18 cellular contexts compared by ENCODE assay signal in genomic region chr1:183033205-183033604, GRCh38. TPM values are rescaled to one million over a fixed set of nuclear protein-coding genes. Genes with fewer than 3 reads are reported as not detected.
DNase-seq lines count a peak whose midpoint lies in the region; ATAC-seq, FAIRE-seq and TF ChIP-seq lines count a peak whose summit lies in the region.
"Had no signal": no experiment of that assay in that cellular context is flagged by ENCODE, and none has a peak within 500 bp of the region (broad histone marks: within the 10 kb centered on the region; RNA-seq: fewer than 3 reads in every experiment).

No MANE protein-coding gene starts in this region.

- no peak overlapping the region for H3K9ac ChIP-seq in keratinocyte (ENCODE audit: control insufficient read depth, extremely low read depth, insufficient read depth, low read length)

- H4K20me1 ChIP-seq in keratinocyte (ENCODE audit: control insufficient read depth, extremely low read depth, insufficient read depth, low read length) = peaks cover 10% of the 10 kb centered on the region

- no peak overlapping the region for H3K27ac Mint-ChIP-seq in activated CD4-positive, alpha-beta memory T cell treated with anti-CD3 and anti-CD28 coated beads for 36 hours
- H3K27ac Mint-ChIP-seq in activated CD4-positive, alpha-beta memory T cell treated with anti-CD3 and anti-CD28 coated beads, Interleukin-2, amount 10 ng/mL, durations not matched to agents 7 days and 5 days = no peak overlapping the region
- peak overlapping the region; percentile 74 for H3K27ac Mint-ChIP-seq in T-helper 1 cell treated with Interleukin-12 subunit alpha and Interleukin-12 subunit beta and Interleukin-4 antibody, amounts not matched to agents 30 μg/mL and 1 μg/mL, for 36 hours
- no peak overlapping the region for H3K27ac Mint-ChIP-seq in natural killer cell treated with Interleukin-12 subunit alpha and Interleukin-12 subunit beta and Interleukin-15 and Interleukin-18, amount 100 ng/mL, for 72 hours
- H3K27ac Mint-ChIP-seq: memory B cell had no signal

- TF ChIP-seq CTCF in keratinocyte (optimal IDR thresholded peaks at IDR 0.05 in 1 of 3, IDR thresholded peaks at IDR 0.05 in 1 of 3, conservative IDR thresholded peaks at IDR 0.05 in 1 of 3; ENCODE audit: extremely low read depth in 1 of 3, insufficient read depth in 2 of 3, low read length in 3 of 3) = no peak

- H3K4me1 ChIP-seq in keratinocyte (ENCODE audit: control insufficient read depth, extremely low read depth, insufficient read depth, low read length) = peaks cover 23% of the 10 kb centered on the region

- H3K9me1 ChIP-seq in keratinocyte (ENCODE audit: control insufficient read depth, extremely low read depth, insufficient read depth, low read length) = no peaks in the 10 kb centered on the region

- dilution Hi-C loops in keratinocyte (cut with MboI; ENCODE audit: extremely low pct_ligation_motif_present, low sequenced_read_pairs) = no loop called here

- H3K4me1 Mint-ChIP-seq in activated CD4-positive, alpha-beta memory T cell treated with anti-CD3 and anti-CD28 coated beads for 36 hours (ENCODE audit: low read depth) = peaks cover 12% of the 10 kb centered on the region
- H3K4me1 Mint-ChIP-seq in activated CD4-positive, alpha-beta memory T cell treated with anti-CD3 and anti-CD28 coated beads, Interleukin-2, amount 10 ng/mL, durations not matched to agents 7 days and 5 days = peaks cover 8% of the 10 kb centered on the region
- H3K4me1 Mint-ChIP-seq in T-helper 1 cell treated with Interleukin-12 subunit alpha and Interleukin-12 subunit beta and Interleukin-4 antibody, amounts not matched to agents 30 μg/mL and 1 μg/mL, for 36 hours (ENCODE audit: low read depth) = peaks cover 8% of the 10 kb centered on the region
- H3K4me1 Mint-ChIP-seq in natural killer cell treated with Interleukin-12 subunit alpha and Interleukin-12 subunit beta and Interleukin-15 and Interleukin-18, amount 100 ng/mL, for 72 hours (ENCODE audit: low read depth in 2 of 2) = no peaks in the 10 kb centered on the region

- CTCF ChIA-PET in activated CD4-positive, alpha-beta memory T cell treated with anti-CD3 and anti-CD28 coated beads for 36 hours (lab: Charles Lee) = no interaction called here
- CTCF ChIA-PET in activated CD4-positive, alpha-beta memory T cell treated with anti-CD3 and anti-CD28 coated beads, Interleukin-2, amount 10 ng/mL, durations not matched to agents 7 days and 5 days (lab: Charles Lee) = no interaction called here

- POLR2A ChIA-PET in activated CD4-positive, alpha-beta memory T cell treated with anti-CD3 and anti-CD28 coated beads for 36 hours (lab: Charles Lee) = no interaction called here
- POLR2A ChIA-PET in activated CD4-positive, alpha-beta memory T cell treated with anti-CD3 and anti-CD28 coated beads, Interleukin-2, amount 10 ng/mL, durations not matched to agents 7 days and 5 days (lab: Charles Lee) = no interaction called here

- peak; percentile 77 for FAIRE-seq in keratinocyte (lab: Jason Lieb, UNC)

- H2AFZ ChIP-seq in keratinocyte (ENCODE audit: control insufficient read depth, low read length) = no peak overlapping the region

- H3K4me3 Mint-ChIP-seq in activated CD4-positive, alpha-beta memory T cell treated with anti-CD3 and anti-CD28 coated beads for 36 hours = no peak overlapping the region
- no peak overlapping the region for H3K4me3 Mint-ChIP-seq in activated CD4-positive, alpha-beta memory T cell treated with anti-CD3 and anti-CD28 coated beads, Interleukin-2, amount 10 ng/mL, durations not matched to agents 7 days and 5 days
- H3K4me3 Mint-ChIP-seq in T-helper 1 cell treated with Interleukin-12 subunit alpha and Interleukin-12 subunit beta and Interleukin-4 antibody, amounts not matched to agents 30 μg/mL and 1 μg/mL, for 36 hours = no peak overlapping the region
- H3K4me3 Mint-ChIP-seq in natural killer cell treated with Interleukin-12 subunit alpha and Interleukin-12 subunit beta and Interleukin-15 and Interleukin-18, amount 100 ng/mL, for 72 hours = no peak overlapping the region
- H3K4me3 Mint-ChIP-seq: memory B cell had no signal

- no peaks in the 10 kb centered on the region for H3K27me3 ChIP-seq in keratinocyte (ENCODE audit: control insufficient read depth, extremely low read depth, insufficient read depth, low read length)
- H3K27me3 ChIP-seq: vagina had no signal

- no peaks in the 10 kb centered on the region for H3K9me3 ChIP-seq in keratinocyte (ENCODE audit: control insufficient read depth, low read depth, low read length)
- H3K9me3 ChIP-seq: vagina had no signal

- ATAC-seq in GM19463 (IDR thresholded peaks at IDR 0.05; ENCODE audit: unreplicated experiment) (peak; percentile 48), HG03039 (IDR thresholded peaks at IDR 0.05; ENCODE audit: unreplicated experiment) (no peak)
- ATAC-seq in natural killer cell treated with Interleukin-12 subunit alpha and Interleukin-12 subunit beta and Interleukin-15 and Interleukin-18, amount 100 ng/mL, for 72 hours = no peak
- ATAC-seq: SK-N-SH treated with all-trans-retinoic acid at 6 μM for 48 hours had no signal

- peaks cover 42% of the 10 kb centered on the region for H3K79me2 ChIP-seq in keratinocyte (ENCODE audit: control insufficient read depth, insufficient read depth, low read length)

- H3K27ac ChIP-seq in keratinocyte (ENCODE audit: control insufficient read depth, insufficient read depth, low read length) = no peak overlapping the region
- H3K27ac ChIP-seq: coronary artery, vagina had no signal

- DNase-seq in activated CD4-positive, alpha-beta memory T cell treated with anti-CD3 and anti-CD28 coated beads for 36 hours = peak; percentile 15
- no peak for DNase-seq in activated CD4-positive, alpha-beta memory T cell treated with anti-CD3 and anti-CD28 coated beads, Interleukin-2, amount 10 ng/mL, durations not matched to agents 7 days and 5 days
- DNase-seq in keratinocyte (ENCODE audit: low read depth, low spot score) = no peak
- DNase-seq in natural killer cell treated with Interleukin-12 subunit alpha and Interleukin-12 subunit beta and Interleukin-15 and Interleukin-18, amount 100 ng/mL, for 72 hours (ENCODE audit: low spot score) = no peak
- no peak for DNase-seq in effector CD4-positive, alpha-beta T cell
- DNase-seq: ACHN; KG1; NCI-H2029 treated with DMSO at 0.1 percent for 48 hours; NCI-H774; occipital lobe; stimulated activated CD8-positive, alpha-beta memory T cell treated with anti-CD3 and anti-CD28 coated beads, Interleukin-4, amount 100 ng/mL, for 48 hours had no signal

- H3K36me3 ChIP-seq in keratinocyte (ENCODE audit: control insufficient read depth in 2 of 2, extremely low read depth in 1 of 2, insufficient read depth in 2 of 2, low read length in 2 of 2) = peaks cover 0 to 8% of the 10 kb centered on the region in 2 experiments
- H3K36me3 ChIP-seq: vagina had no signal

- no peak overlapping the region for H3K4me2 ChIP-seq in keratinocyte (ENCODE audit: control insufficient read depth, extremely low read depth, insufficient read depth, low read depth, low read length)

- intact Hi-C loops in activated CD4-positive, alpha-beta memory T cell treated with anti-CD3 and anti-CD28 coated beads for 36 hours (cut with micrococcal nuclease) = no loop called here

- H3K27me3 Mint-ChIP-seq in activated CD4-positive, alpha-beta memory T cell treated with anti-CD3 and anti-CD28 coated beads for 36 hours = peaks cover 46% of the 10 kb centered on the region
- peaks cover 44% of the 10 kb centered on the region for H3K27me3 Mint-ChIP-seq in activated CD4-positive, alpha-beta memory T cell treated with anti-CD3 and anti-CD28 coated beads, Interleukin-2, amount 10 ng/mL, durations not matched to agents 7 days and 5 days
- peaks cover 66% of the 10 kb centered on the region for H3K27me3 Mint-ChIP-seq in T-helper 1 cell treated with Interleukin-12 subunit alpha and Interleukin-12 subunit beta and Interleukin-4 antibody, amounts not matched to agents 30 μg/mL and 1 μg/mL, for 36 hours (ENCODE audit: low read depth)
- H3K27me3 Mint-ChIP-seq in natural killer cell treated with Interleukin-12 subunit alpha and Interleukin-12 subunit beta and Interleukin-15 and Interleukin-18, amount 100 ng/mL, for 72 hours = peaks cover 14 to 19% of the 10 kb centered on the region in 2 donors

- no peaks in the 10 kb centered on the region for H3K36me3 Mint-ChIP-seq in activated CD4-positive, alpha-beta memory T cell treated with anti-CD3 and anti-CD28 coated beads for 36 hours
- H3K36me3 Mint-ChIP-seq in activated CD4-positive, alpha-beta memory T cell treated with anti-CD3 and anti-CD28 coated beads, Interleukin-2, amount 10 ng/mL, durations not matched to agents 7 days and 5 days (ENCODE audit: low read depth) = no peaks in the 10 kb centered on the region
- H3K36me3 Mint-ChIP-seq in T-helper 1 cell treated with Interleukin-12 subunit alpha and Interleukin-12 subunit beta and Interleukin-4 antibody, amounts not matched to agents 30 μg/mL and 1 μg/mL, for 36 hours (ENCODE audit: low read depth) = no peaks in the 10 kb centered on the region
- no peaks in the 10 kb centered on the region for H3K36me3 Mint-ChIP-seq in natural killer cell treated with Interleukin-12 subunit alpha and Interleukin-12 subunit beta and Interleukin-15 and Interleukin-18, amount 100 ng/mL, for 72 hours

- H3K9me3 Mint-ChIP-seq in activated CD4-positive, alpha-beta memory T cell treated with anti-CD3 and anti-CD28 coated beads for 36 hours = no peaks in the 10 kb centered on the region
- H3K9me3 Mint-ChIP-seq in activated CD4-positive, alpha-beta memory T cell treated with anti-CD3 and anti-CD28 coated beads, Interleukin-2, amount 10 ng/mL, durations not matched to agents 7 days and 5 days = no peaks in the 10 kb centered on the region
- H3K9me3 Mint-ChIP-seq in T-helper 1 cell treated with Interleukin-12 subunit alpha and Interleukin-12 subunit beta and Interleukin-4 antibody, amounts not matched to agents 30 μg/mL and 1 μg/mL, for 36 hours = no peaks in the 10 kb centered on the region
- no peaks in the 10 kb centered on the region for H3K9me3 Mint-ChIP-seq in natural killer cell treated with Interleukin-12 subunit alpha and Interleukin-12 subunit beta and Interleukin-15 and Interleukin-18, amount 100 ng/mL, for 72 hours
- H3K9me3 Mint-ChIP-seq: memory B cell had no signal

- no peak overlapping the region for H3K4me3 ChIP-seq in keratinocyte (ENCODE audit: control insufficient read depth in 2 of 3, extremely low read depth in 1 of 3, insufficient read depth in 2 of 3, low read depth in 1 of 3, low read length in 3 of 3)
- H3K4me3 ChIP-seq: coronary artery, vagina had no signal

RNA-seq across cellular contexts. Expression of gene LAMC1, which starts 10.0 kb away (rescaled TPM):
- total RNA-seq in activated CD4-positive, alpha-beta memory T cell treated with anti-CD3 and anti-CD28 coated beads for 36 hours = under 1 TPM; 0.19 to 0.22 TPM
- total RNA-seq in activated CD4-positive, alpha-beta memory T cell treated with anti-CD3 and anti-CD28 coated beads, Interleukin-2, amount 10 ng/mL, durations not matched to agents 7 days and 5 days = under 1 TPM in 1 of 2 experiments, not detected in 1; 0.53 TPM
- 40.9 to 76.4 TPM (median 66.6 TPM) in 3 replicates for polyA plus RNA-seq in keratinocyte
- polyA plus RNA-seq in keratinocyte (2011; ENCODE audit: low read depth) = 211 TPM
- 25.4 and 28.6 TPM in 2 replicates for polyA plus RNA-seq in keratinocyte (2011; cell fraction: cytosol; rRNA removed)
- polyA plus RNA-seq in keratinocyte (2011; cell fraction: nucleus; rRNA removed) = 140 and 179 TPM in 2 replicates
- polyA plus RNA-seq in keratinocyte (2012; ENCODE audit: low replicate concordance) = 22.0 and 71.3 TPM in 2 replicates
- polyA minus RNA-seq in keratinocyte = 69.5 to 154 TPM (median 153 TPM) in 3 replicates
- 52.0 TPM for polyA minus RNA-seq in keratinocyte (2011; cell fraction: cytosol; rRNA and poly(A)+ RNA removed)
- polyA minus RNA-seq in keratinocyte (2011; cell fraction: nucleus; rRNA and poly(A)+ RNA removed) = 139 and 261 TPM in 2 replicates
- total RNA-seq in natural killer cell treated with Interleukin-12 subunit alpha and Interleukin-12 subunit beta and Interleukin-15 and Interleukin-18, amount 100 ng/mL, for 72 hours = under 1 TPM; 0.64 to 0.84 TPM
